16 cellular contexts compared by ENCODE assay signal in the genomic region with DNA sequence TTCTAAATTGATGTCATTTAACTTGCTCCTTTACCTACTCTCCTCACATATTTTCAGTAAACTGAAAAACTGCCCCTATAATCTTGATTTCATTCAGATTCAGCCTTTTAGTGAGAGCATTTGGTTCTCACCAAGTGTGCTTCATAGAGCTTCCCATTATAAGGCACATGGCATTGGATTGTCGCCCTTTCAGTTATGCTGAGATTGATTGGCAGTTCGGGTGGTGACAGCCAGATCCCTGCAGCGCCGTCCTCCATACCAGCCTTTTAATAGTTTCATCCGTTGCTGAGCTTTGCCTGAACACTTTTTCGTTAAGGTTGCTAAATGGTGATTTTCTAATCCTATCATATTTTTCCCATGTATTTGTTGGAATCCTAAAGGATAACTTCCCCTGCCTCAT.
"Had no signal": no experiment of that assay in that cellular context is flagged by ENCODE, and none has a peak within 500 bp of the region (broad histone marks: within the 10 kb centered on the region; RNA-seq: fewer than 3 reads in every experiment).

No MANE protein-coding gene starts in this region.

- H3K27ac ChIP-seq: epithelial cell of prostate, esophagus muscularis mucosa, gastrocnemius medialis, left lung, neutrophil, sigmoid colon, skin epidermis, testis had no signal

- H3K4me3 ChIP-seq: esophagus muscularis mucosa, gastrocnemius medialis, left lung, lung, mucosa of descending colon, sigmoid colon, skin epidermis, testis had no signal

- H3K27me3 Mint-ChIP-seq: effector memory CD8-positive, alpha-beta T cell had no signal

- H3K4me1 ChIP-seq: left lung had no signal

- H3K4me3 Mint-ChIP-seq: effector memory CD8-positive, alpha-beta T cell; naive thymus-derived CD8-positive, alpha-beta T cell had no signal

- H3K9me3 ChIP-seq: esophagus muscularis mucosa, gastrocnemius medialis, left lung, mucosa of descending colon, neutrophil, sigmoid colon, testis had no signal

- H3K27ac Mint-ChIP-seq: effector memory CD8-positive, alpha-beta T cell had no signal

- H3K27me3 ChIP-seq: esophagus muscularis mucosa, gastrocnemius medialis, left lung, neutrophil, sigmoid colon, testis had no signal

- ATAC-seq: effector memory CD8-positive, alpha-beta T cell; gastrocnemius medialis; left lung; mucosa of descending colon; naive thymus-derived CD8-positive, alpha-beta T cell had no signal

- DNase-seq: effector memory CD8-positive, alpha-beta T cell; gastrocnemius medialis; glutamatergic neuron; islet precursor cell; left lung; mucosa of descending colon; naive thymus-derived CD8-positive, alpha-beta T cell; sigmoid colon; stimulated activated naive CD4-positive, alpha-beta T cell treated with Interleukin-2 at 50 U/mL for 16 hours; testis; trophoblast cell had no signal

- H3K9me3 Mint-ChIP-seq: effector memory CD8-positive, alpha-beta T cell; naive thymus-derived CD8-positive, alpha-beta T cell had no signal

- H3K36me3 ChIP-seq: gastrocnemius medialis, sigmoid colon had no signal
